ENCODE assay signal across 2 cellular contexts in the genomic region with DNA sequence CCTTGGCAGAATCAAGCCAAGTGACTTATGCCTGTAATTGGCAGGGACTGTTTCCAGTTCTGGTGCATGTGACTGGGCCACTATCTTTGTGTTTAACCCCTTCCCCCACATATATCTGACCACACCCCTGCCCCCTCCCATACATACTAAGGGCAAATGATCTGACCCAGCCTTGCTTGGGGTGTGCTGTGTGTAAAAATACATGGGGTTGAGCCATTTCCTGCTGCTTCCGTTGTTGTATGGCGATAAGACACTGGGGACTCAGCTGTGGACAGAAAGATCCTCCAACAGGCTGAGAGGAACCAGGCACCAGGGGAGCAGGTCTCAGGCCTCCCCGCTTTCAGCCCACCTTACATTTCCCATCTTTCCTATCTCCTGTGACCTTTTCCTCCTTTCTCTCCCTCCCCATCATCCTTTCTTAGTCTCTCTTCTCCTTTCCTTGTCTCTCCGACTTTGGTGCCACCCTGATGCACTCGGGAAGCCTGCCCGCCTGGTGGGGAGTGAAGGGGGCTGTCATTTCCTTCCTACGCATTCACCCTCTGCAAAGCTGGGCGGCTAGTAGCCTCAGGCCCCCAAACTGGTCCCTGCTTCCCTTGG.
TF ChIP-seq lines count a peak whose summit lies in the region.

No MANE protein-coding gene starts in this region.

TF ChIP-seq in IMR-90, 13 proteins besides CTCF, POLR2A, EP300 and RAD21:
- no peak for TF ChIP-seq CEBPB (IDR thresholded peaks at IDR 0.05; ENCODE audit: low read depth, low read length)
- no peak for TF ChIP-seq RFX5 (IDR thresholded peaks at IDR 0.05; ENCODE audit: low read depth, low read length)
- no peak for TF ChIP-seq FOS (IDR thresholded peaks at IDR 0.05; ENCODE audit: low read depth, low read length)
- no peak for TF ChIP-seq CHD1 (IDR thresholded peaks at IDR 0.05; ENCODE audit: low read depth, low read length)
- no peak for TF ChIP-seq BHLHE40 (IDR thresholded peaks at IDR 0.05; ENCODE audit: low read depth, low read length)
- TF ChIP-seq, protein P1, sequence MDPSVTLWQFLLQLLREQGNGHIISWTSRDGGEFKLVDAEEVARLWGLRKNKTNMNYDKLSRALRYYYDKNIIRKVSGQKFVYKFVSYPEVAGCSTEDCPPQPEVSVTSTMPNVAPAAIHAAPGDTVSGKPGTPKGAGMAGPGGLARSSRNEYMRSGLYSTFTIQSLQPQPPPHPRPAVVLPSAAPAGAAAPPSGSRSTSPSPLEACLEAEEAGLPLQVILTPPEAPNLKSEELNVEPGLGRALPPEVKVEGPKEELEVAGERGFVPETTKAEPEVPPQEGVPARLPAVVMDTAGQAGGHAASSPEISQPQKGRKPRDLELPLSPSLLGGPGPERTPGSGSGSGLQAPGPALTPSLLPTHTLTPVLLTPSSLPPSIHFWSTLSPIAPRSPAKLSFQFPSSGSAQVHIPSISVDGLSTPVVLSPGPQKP (IDR thresholded peaks at IDR 0.05; ENCODE audit: borderline replicate concordance, low read depth, low read length) = no peak
- TF ChIP-seq MXI1 (IDR thresholded peaks at IDR 0.05; ENCODE audit: borderline replicate concordance, low read depth, low read length) = no peak
- no peak for TF ChIP-seq MAZ (IDR thresholded peaks at IDR 0.05; ENCODE audit: borderline replicate concordance, low read depth, low read length)
- TF ChIP-seq RCOR1 (IDR thresholded peaks at IDR 0.05; ENCODE audit: insufficient replicate concordance, low read length) = no peak
- no peak for TF ChIP-seq NFE2L2 (IDR thresholded peaks at IDR 0.05; ENCODE audit: low read depth, low read length)
- TF ChIP-seq, protein P2, sequence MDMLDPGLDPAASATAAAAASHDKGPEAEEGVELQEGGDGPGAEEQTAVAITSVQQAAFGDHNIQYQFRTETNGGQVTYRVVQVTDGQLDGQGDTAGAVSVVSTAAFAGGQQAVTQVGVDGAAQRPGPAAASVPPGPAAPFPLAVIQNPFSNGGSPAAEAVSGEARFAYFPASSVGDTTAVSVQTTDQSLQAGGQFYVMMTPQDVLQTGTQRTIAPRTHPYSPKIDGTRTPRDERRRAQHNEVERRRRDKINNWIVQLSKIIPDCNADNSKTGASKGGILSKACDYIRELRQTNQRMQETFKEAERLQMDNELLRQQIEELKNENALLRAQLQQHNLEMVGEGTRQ (IDR thresholded peaks at IDR 0.05; ENCODE audit: low read depth, low read length) = no peak

TF ChIP-seq in H1, 55 proteins besides CTCF, POLR2A, EP300 and RAD21:
- TF ChIP-seq TBP (IDR thresholded peaks at IDR 0.05; ENCODE audit: low read depth, low read length) (no peak), NANOG (IDR thresholded peaks at IDR 0.05; ENCODE audit: insufficient read depth, low read depth, low read length, poor library complexity, severe bottlenecking) (no peak), PHF8 (conservative IDR thresholded peaks at IDR 0.05; ENCODE audit: low read depth, low read length) (no peak), TAF1 (IDR thresholded peaks at IDR 0.05; ENCODE audit: low read depth, low read length) (no peak), FOSL1 (IDR thresholded peaks at IDR 0.05; ENCODE audit: insufficient read depth, low read depth, low read length) (no peak), POU5F1 (IDR thresholded peaks at IDR 0.05; ENCODE audit: low read depth, low read length) (no peak), CBX5 (IDR thresholded peaks at IDR 0.05; ENCODE audit: low read depth, low read length) (no peak), BRCA1 (IDR thresholded peaks at IDR 0.05; ENCODE audit: low read depth, low read length) (no peak), SP2 (IDR thresholded peaks at IDR 0.05; ENCODE audit: low read length) (no peak), KDM4A (IDR thresholded peaks at IDR 0.05; ENCODE audit: low read depth, low read length, severe bottlenecking) (no peak)
